8 cellular contexts compared by ENCODE assay signal in the genomic region with DNA sequence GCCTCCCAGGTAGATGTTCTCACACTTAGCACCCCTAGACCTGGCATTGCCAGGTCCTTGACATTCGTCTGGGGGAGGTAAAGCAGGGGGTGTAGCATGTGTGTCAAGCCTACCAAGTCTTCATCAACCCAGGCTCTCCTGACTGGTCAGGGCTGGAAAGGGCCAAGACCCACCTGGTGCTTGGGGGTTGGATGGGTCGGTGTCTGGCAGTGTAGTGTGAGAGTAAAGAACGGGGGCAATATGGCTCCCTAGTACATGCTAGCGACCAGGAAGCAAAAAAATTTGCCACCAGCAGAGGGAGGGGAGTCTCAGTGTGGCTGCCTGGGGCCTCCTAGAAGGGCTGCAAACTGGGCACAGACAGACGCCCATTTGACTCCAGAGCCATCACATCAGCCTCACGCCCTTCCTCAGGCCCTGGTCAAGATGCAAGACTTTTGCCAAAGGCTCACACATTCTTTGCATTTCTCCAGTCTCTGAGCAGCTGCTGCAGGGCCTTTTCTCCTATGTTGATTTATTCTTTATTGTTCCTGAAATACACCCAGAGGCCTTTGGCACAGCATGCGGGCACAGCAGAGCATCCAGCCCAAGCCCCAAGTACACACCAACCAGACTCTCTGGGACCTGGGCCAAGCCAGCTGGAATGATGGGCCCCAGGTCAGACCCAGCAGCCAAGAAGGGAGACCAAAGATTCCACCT. TPM values are rescaled to one million over a fixed set of nuclear protein-coding genes. Genes with fewer than 3 reads are reported as not detected.
A peak's percentile ranks its signal among the peaks of the same experiment; 100 is the strongest.
DNase-seq lines count a peak whose midpoint lies in the region; ATAC-seq and TF ChIP-seq lines count a peak whose summit lies in the region.

No MANE protein-coding gene starts in this region.

- H3K4me1 ChIP-seq in right lobe of liver (peaks cover 12 to 98% (median 63%) of the 10 kb centered on the region in 4 donors), tibial artery (peaks cover 0 to 100% (median 95%) of the 10 kb centered on the region in 4 donors)

- peak; percentile 12 for DNase-seq in DMS53 (lab: John Stamatoyannopoulos, UW)
- DNase-seq in DMS53 treated with DMSO at 0.1 percent for 48 hours (lab: John Stamatoyannopoulos, UW; ENCODE audit: unreplicated experiment) = no peak
- peak; percentile 98 for DNase-seq in RPMI7951 (ENCODE audit: low read depth)
- peak in 20 of 61 donors; percentile 8 to 60 (median 30) for DNase-seq in caudate nucleus (lab: John Stamatoyannopoulos, UW)
- peak; percentile 82 to 95 (median 91) for DNase-seq in right lobe of liver
- peak; percentile 66 to 85 for DNase-seq in tibial artery
- no peak for DNase-seq in GM19238 (ENCODE audit: insufficient read length, low spot score)

- H3K27ac ChIP-seq in caudate nucleus (ENCODE audit: low read depth, low read length) (peak overlapping the region; percentile 85), right lobe of liver (peak overlapping the region; percentile 43 to 72 (median 70)), tibial artery (peak overlapping the region; percentile 95 to 96)

- TF ChIP-seq POLR2A in right lobe of liver (IDR thresholded peaks at IDR 0.05) = no peak

- intact Hi-C loops in right lobe of liver (cut with DNase I) = loop anchor here in 1 of 2 donors (5.0 kb wide), 1 partner anchor 35 kb away; no protein-coding TSS in a partner anchor
- intact Hi-C loops in tibial artery (cut with DNase I; ENCODE audit: low total_unique reads) = loop anchor here (10.0 kb wide), 1 partner anchor 72 kb away; no protein-coding TSS in a partner anchor

- H3K36me3 ChIP-seq in right lobe of liver (no peaks in the 10 kb centered on the region), tibial artery (no peaks in the 10 kb centered on the region)

- no peaks in the 10 kb centered on the region for H3K9me3 ChIP-seq in right lobe of liver
- H3K9me3 ChIP-seq in tibial artery = no peaks in the 10 kb centered on the region

- H3K4me3 ChIP-seq in right lobe of liver (no peak overlapping the region), tibial artery (no peak overlapping the region)

- WGBS in right lobe of liver (ENCODE audit: insufficient coverage, low coverage, low lambda C conversion rate, missing lambda C conversion rate) = 27% methylated on average over 2 of the region's 7 CpGs

- TF ChIP-seq CTCF in right lobe of liver (IDR thresholded peaks at IDR 0.05) (peak in 2 of 4 donors; percentile 5 to 12), tibial artery (IDR thresholded peaks at IDR 0.05) (peak; percentile 36 to 41)

- ATAC-seq in right lobe of liver (peak; percentile 43 to 73 (median 66)), GM18861 (IDR thresholded peaks at IDR 0.05; ENCODE audit: unreplicated experiment) (no peak)

- H3K27me3 ChIP-seq in right lobe of liver = no peaks in the 10 kb centered on the region
- no peaks in the 10 kb centered on the region for H3K27me3 ChIP-seq in tibial artery

RNA-seq across cellular contexts. Expression of a gene that starts 38.3 kb away (rescaled TPM):
- total RNA-seq in RPMI7951 (2014; rRNA removed; shearing (Covaris generic)) = 20.4 and 26.6 TPM in 2 replicates
- total RNA-seq in right lobe of liver = 1 to 10 TPM; 1.7 to 7.6 (median 3.7) TPM

Comparison
In these comparisons a context has a peak if more than half of its experiments do, and no peak if none do; other contexts are left out.
1. DNase-seq: peak in DMS53 (single experiment), RPMI7951 (single experiment), right lobe of liver (3 of 3) and tibial artery (2 of 2); none in DMS53 treated with DMSO at 0.1 percent for 48 hours (single experiment) and GM19238 (single experiment).
2. Peak in every context shown above with its lines, with median percentiles within 50 percentile points of each other: H3K27ac ChIP-seq.